Comparison of ENCODE assay signal across 9 cellular contexts in the genomic region with DNA sequence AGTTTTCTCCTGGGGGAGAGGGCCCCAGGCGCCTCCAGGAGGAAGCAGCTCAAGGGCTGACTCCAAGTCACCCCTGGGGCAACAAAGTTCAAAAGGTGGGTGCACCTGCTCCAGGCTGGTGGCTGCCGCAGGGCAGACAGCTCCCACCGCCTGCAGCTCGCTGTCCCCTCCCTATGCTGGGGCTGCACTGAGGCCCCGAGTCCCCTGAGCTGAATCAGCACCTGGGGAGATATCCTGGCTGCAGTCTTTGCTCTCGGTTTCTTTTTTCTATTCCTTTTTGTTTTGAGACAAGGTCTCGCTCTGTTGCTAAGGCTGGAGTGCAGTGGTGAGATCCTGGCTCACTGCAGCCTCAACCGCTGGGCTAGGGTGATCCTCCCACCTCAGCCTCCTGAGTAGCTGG.
A peak's percentile ranks its signal among the peaks of the same experiment; 100 is the strongest.
DNase-seq lines count a peak whose midpoint lies in the region; ATAC-seq lines count a peak whose summit lies in the region.
"Had no signal": no experiment of that assay in that cellular context is flagged by ENCODE, and none has a peak within 500 bp of the region (broad histone marks: within the 10 kb centered on the region; RNA-seq: fewer than 3 reads in every experiment).

No MANE protein-coding gene starts in this region.

- ATAC-seq in GM18498 (IDR thresholded peaks at IDR 0.05; ENCODE audit: unreplicated experiment) (peak; percentile 94), GM21367 (IDR thresholded peaks at IDR 0.05; ENCODE audit: unreplicated experiment) (peak; percentile 86), HG03045 (IDR thresholded peaks at IDR 0.05; ENCODE audit: unreplicated experiment) (peak; percentile 88), GM18873 (IDR thresholded peaks at IDR 0.05; ENCODE audit: low FRiP score, unreplicated experiment) (no peak)

- DNase-seq in RPMI8226 (peak; percentile 87), KG1 (lab: John Stamatoyannopoulos, UW) (no peak), hippocampal formation (lab: John Stamatoyannopoulos, UW) (no peak)
- no peak for DNase-seq in central memory CD4-positive, alpha-beta T cell
- DNase-seq: NCI-H510A treated with DMSO at 0.1 percent for 48 hours had no signal
